Comparison of ENCODE assay signal across 23 cellular contexts in the genomic region with DNA sequence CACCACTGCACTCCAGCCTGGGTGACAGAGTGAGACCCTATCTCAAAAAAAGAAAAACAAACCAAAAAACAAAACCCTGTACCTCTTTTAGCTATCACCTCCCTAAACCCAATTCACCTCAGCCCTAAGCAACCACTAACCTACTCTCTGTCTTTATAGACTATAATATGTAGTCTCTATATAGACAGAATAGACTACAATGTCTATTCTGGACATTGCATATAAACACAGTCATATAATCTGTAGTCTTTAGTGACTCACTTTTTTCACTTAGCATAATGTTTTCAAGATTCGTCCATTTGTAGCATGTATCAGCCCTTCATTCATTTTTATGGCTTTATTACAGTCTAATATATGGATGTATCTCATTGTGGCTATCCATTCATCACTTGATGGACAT. TPM values are rescaled to one million over a fixed set of nuclear protein-coding genes. Genes with fewer than 3 reads are reported as not detected.
DNase-seq lines count a peak whose midpoint lies in the region; ATAC-seq and TF ChIP-seq lines count a peak whose summit lies in the region.
"Had no signal": no experiment of that assay in that cellular context is flagged by ENCODE, and none has a peak within 500 bp of the region (broad histone marks: within the 10 kb centered on the region; RNA-seq: fewer than 3 reads in every experiment).

No MANE protein-coding gene starts in this region.

- H3K4me1 ChIP-seq in left lung, result peaks cover 10 to 47% of the 10 kb centered on the region in 2 donors
- H3K4me1 ChIP-seq in skeletal muscle tissue (ENCODE audit: control insufficient read depth in 3 of 3, insufficient read depth in 3 of 3, low read length in 3 of 3), result peaks cover 29 to 36% (median 31%) of the 10 kb centered on the region in 3 donors

- H3K27me3 ChIP-seq in left lung (no peaks in the 10 kb centered on the region), skeletal muscle tissue (ENCODE audit: control insufficient read depth in 3 of 3, insufficient read depth in 3 of 3, low read length in 3 of 3) (no peaks in the 10 kb centered on the region)
- H3K27me3 ChIP-seq: gastroesophageal sphincter had no signal

- H3K4me3 ChIP-seq in left lung, result no peak overlapping the region
- no peak overlapping the region for H3K4me3 ChIP-seq in skeletal muscle tissue (ENCODE audit: low read length in 3 of 3)
- H3K4me3 ChIP-seq: K562 had no signal

- H3K27me3 Mint-ChIP-seq in activated CD4-positive, alpha-beta T cell treated with anti-CD3 and anti-CD28 coated beads for 36 hours, result no peaks in the 10 kb centered on the region
- no peaks in the 10 kb centered on the region for H3K27me3 Mint-ChIP-seq in activated CD4-positive, alpha-beta T cell treated with anti-CD3 and anti-CD28 coated beads, Interleukin-2, amount 10 ng/mL, durations not matched to agents 24 days and 14 days
- no peaks in the 10 kb centered on the region for H3K27me3 Mint-ChIP-seq in T-cell
- H3K27me3 Mint-ChIP-seq in osteocyte (ENCODE audit: unreplicated experiment), result no peaks in the 10 kb centered on the region

- peak overlapping the region; percentile 47 for H3K27ac Mint-ChIP-seq in activated CD4-positive, alpha-beta T cell treated with anti-CD3 and anti-CD28 coated beads for 36 hours
- H3K27ac Mint-ChIP-seq in activated CD4-positive, alpha-beta T cell treated with anti-CD3 and anti-CD28 coated beads, Interleukin-2, amount 10 ng/mL, durations not matched to agents 24 days and 14 days, result no peak overlapping the region
- peak overlapping the region in 1 of 2 donors; percentile 58 for H3K27ac Mint-ChIP-seq in T-cell
- no peak overlapping the region for H3K27ac Mint-ChIP-seq in osteocyte (ENCODE audit: unreplicated experiment)

- no peak for TF ChIP-seq CTCF in left lung (IDR thresholded peaks at IDR 0.05)
- no peak for TF ChIP-seq CTCF in osteocyte (IDR thresholded peaks at IDR 0.05)

- POLR2A ChIA-PET in activated CD4-positive, alpha-beta T cell treated with anti-CD3 and anti-CD28 coated beads for 36 hours (lab: Charles Lee), result no interaction called here
- POLR2A ChIA-PET in T-cell (lab: Charles Lee), result no interaction called here

- no peak overlapping the region for H3K4me3 Mint-ChIP-seq in activated CD4-positive, alpha-beta T cell treated with anti-CD3 and anti-CD28 coated beads for 36 hours
- no peak overlapping the region for H3K4me3 Mint-ChIP-seq in activated CD4-positive, alpha-beta T cell treated with anti-CD3 and anti-CD28 coated beads, Interleukin-2, amount 10 ng/mL, durations not matched to agents 24 days and 14 days
- H3K4me3 Mint-ChIP-seq in T-cell, result peak overlapping the region in 2 of 3 donors; percentile 13 to 29
- H3K4me3 Mint-ChIP-seq in osteocyte (ENCODE audit: unreplicated experiment), result no peak overlapping the region

- H3K36me3 ChIP-seq in left lung, result no peaks in the 10 kb centered on the region
- H3K36me3 ChIP-seq in skeletal muscle tissue (ENCODE audit: control insufficient read depth in 3 of 3, insufficient read depth in 3 of 3, low read length in 3 of 3), result no peaks in the 10 kb centered on the region
- H3K36me3 ChIP-seq: gastroesophageal sphincter had no signal

- intact Hi-C loops in activated CD4-positive, alpha-beta T cell treated with anti-CD3 and anti-CD28 coated beads for 36 hours (cut with DNase I, micrococcal nuclease), result loop anchor here in 1 of 2 experiments (2.0 kb wide), 1 partner anchor 36 kb away; the partner anchor contains the start of gene MRPL33
- intact Hi-C loops in activated CD4-positive, alpha-beta T cell treated with anti-CD3 and anti-CD28 coated beads, Interleukin-2, amount 10 ng/mL, durations not matched to agents 24 days and 14 days (cut with micrococcal nuclease), result no loop called here
- intact Hi-C loops in left lung (cut with DNase I), result no loop called here

- no peaks in the 10 kb centered on the region for H3K36me3 Mint-ChIP-seq in activated CD4-positive, alpha-beta T cell treated with anti-CD3 and anti-CD28 coated beads for 36 hours (ENCODE audit: low read depth)
- no peaks in the 10 kb centered on the region for H3K36me3 Mint-ChIP-seq in activated CD4-positive, alpha-beta T cell treated with anti-CD3 and anti-CD28 coated beads, Interleukin-2, amount 10 ng/mL, durations not matched to agents 24 days and 14 days (ENCODE audit: low read depth)
- H3K36me3 Mint-ChIP-seq in T-cell (no peaks in the 10 kb centered on the region), osteocyte (ENCODE audit: unreplicated experiment) (no peaks in the 10 kb centered on the region)
- H3K36me3 Mint-ChIP-seq: CD14-positive monocyte had no signal

- H3K4me1 Mint-ChIP-seq in activated CD4-positive, alpha-beta T cell treated with anti-CD3 and anti-CD28 coated beads for 36 hours, result peaks cover 20% of the 10 kb centered on the region
- peaks cover 20% of the 10 kb centered on the region for H3K4me1 Mint-ChIP-seq in activated CD4-positive, alpha-beta T cell treated with anti-CD3 and anti-CD28 coated beads, Interleukin-2, amount 10 ng/mL, durations not matched to agents 24 days and 14 days
- H3K4me1 Mint-ChIP-seq in T-cell (peaks cover 8 to 17% (median 15%) of the 10 kb centered on the region in 3 donors), osteocyte (ENCODE audit: unreplicated experiment) (peaks cover 3% of the 10 kb centered on the region)

- H3K9me3 ChIP-seq in left lung (no peaks in the 10 kb centered on the region), skeletal muscle tissue (ENCODE audit: control insufficient read depth in 3 of 3, low read length in 3 of 3) (no peaks in the 10 kb centered on the region)
- H3K9me3 ChIP-seq: gastroesophageal sphincter, psoas muscle had no signal

- CTCF ChIA-PET in activated CD4-positive, alpha-beta T cell treated with anti-CD3 and anti-CD28 coated beads for 36 hours (lab: Charles Lee), result interaction anchor here (3.5 kb wide), 1 partner anchor 11 kb away, joined by 14 read pairs; no protein-coding TSS in a partner anchor
- CTCF ChIA-PET in T-cell (lab: Charles Lee), result no interaction called here

- ATAC-seq in activated CD4-positive, alpha-beta T cell treated with anti-CD3 and anti-CD28 coated beads for 36 hours, result peak; percentile 26
- ATAC-seq in T-cell (replicated peaks in 1 of 4) (no peak), left lung (no peak), GM18502 (IDR thresholded peaks at IDR 0.05; ENCODE audit: poor library complexity, unreplicated experiment) (no peak), GM21447 (IDR thresholded peaks at IDR 0.05; ENCODE audit: unreplicated experiment) (no peak)
- ATAC-seq: gastroesophageal sphincter had no signal

- H3K9ac ChIP-seq in skeletal muscle tissue (ENCODE audit: low read depth in 1 of 3, low read length in 3 of 3), result no peak overlapping the region

- peak overlapping the region; percentile 82 to 86 for H3K27ac ChIP-seq in left lung
- H3K27ac ChIP-seq in skeletal muscle tissue (ENCODE audit: low read depth, low read length), result peak overlapping the region; percentile 81

- no peak for DNase-seq in activated CD4-positive, alpha-beta T cell treated with anti-CD3 and anti-CD28 coated beads for 36 hours
- DNase-seq in activated CD4-positive, alpha-beta T cell treated with anti-CD3 and anti-CD28 coated beads, Interleukin-2, amount 10 ng/mL, durations not matched to agents 24 days and 14 days, result no peak
- no peak for DNase-seq in T-cell
- no peak for DNase-seq in left lung
- no peak for DNase-seq in osteocyte (ENCODE audit: extremely low spot score, unreplicated experiment)
- DNase-seq: 8988T; activated naive CD4-positive, alpha-beta T cell treated with Interleukin-2 at 50 U/mL for 16 hours; amygdala; NCI-H1092; NCI-H1694 treated with DMSO at 0.1 percent for 48 hours; NCI-H82; psoas muscle; stimulated activated CD4-positive, alpha-beta T cell treated with anti-CD3 and anti-CD28 coated beads, Interleukin-4, amount 100 ng/mL, for 24 hours; substantia nigra; SW 1271; T-helper 9 cell; trophoblast cell had no signal

- peaks cover 6% of the 10 kb centered on the region for H3K9me3 Mint-ChIP-seq in activated CD4-positive, alpha-beta T cell treated with anti-CD3 and anti-CD28 coated beads for 36 hours (ENCODE audit: low read depth)
- H3K9me3 Mint-ChIP-seq in activated CD4-positive, alpha-beta T cell treated with anti-CD3 and anti-CD28 coated beads, Interleukin-2, amount 10 ng/mL, durations not matched to agents 24 days and 14 days, result no peaks in the 10 kb centered on the region
- H3K9me3 Mint-ChIP-seq in T-cell (no peaks in the 10 kb centered on the region), osteocyte (ENCODE audit: unreplicated experiment) (peaks cover 3% of the 10 kb centered on the region)

RNA-seq across cellular contexts. Expression of gene MRPL33, which starts 37.2 kb away (rescaled TPM):
- 10 to 100 TPM; 44.7 to 68.0 TPM for total RNA-seq in activated CD4-positive, alpha-beta T cell treated with anti-CD3 and anti-CD28 coated beads for 36 hours
- 59.0 and 59.6 TPM in 2 replicates for total RNA-seq in activated CD4-positive, alpha-beta T cell treated with anti-CD3 and anti-CD28 coated beads, Interleukin-2, amount 10 ng/mL, durations not matched to agents 24 days and 14 days
- 10 to 100 TPM; 25.9 to 39.4 (median 29.7) TPM for total RNA-seq in T-cell
- total RNA-seq in left lung, result 100 to 1,000 TPM in 1 of 2 donors, 10 to 100 TPM in 1; 75.2 to 110 TPM
- 121 TPM for total RNA-seq in skeletal muscle tissue
- 43.5 and 51.6 TPM in 2 replicates for total RNA-seq in osteocyte

Comparison
In these comparisons a context has a peak if more than half of its experiments do, and no peak if none do; other contexts are left out.
1. H3K4me3 Mint-ChIP-seq: peak in T-cell (2 of 3); none in activated CD4-positive, alpha-beta T cell treated with anti-CD3 and anti-CD28 coated beads for 36 hours (single experiment), activated CD4-positive, alpha-beta T cell treated with anti-CD3 and anti-CD28 coated beads, Interleukin-2, amount 10 ng/mL, durations not matched to agents 24 days and 14 days (single experiment) and osteocyte (single experiment).